10 cellular contexts compared by ENCODE assay signal in genomic region chr3:13220991-13221390, GRCh38.
DNase-seq lines count a peak whose midpoint lies in the region; ATAC-seq and TF ChIP-seq lines count a peak whose summit lies in the region.
"Had no signal": no experiment of that assay in that cellular context is flagged by ENCODE, and none has a peak within 500 bp of the region (broad histone marks: within the 10 kb centered on the region; RNA-seq: fewer than 3 reads in every experiment).

No MANE protein-coding gene starts in this region.

- H3K9ac ChIP-seq in IMR-90 (ENCODE audit: low read depth, low read length): no peak overlapping the region

- dilution Hi-C loops in IMR-90 (cut with HindIII; ENCODE audit: low sequenced_read_pairs, unreplicated experiment): no loop called here

- H4K5ac ChIP-seq in IMR-90 (ENCODE audit: low read depth, low read length): no peak overlapping the region

- TF ChIP-seq POLR2A in IMR-90 (IDR thresholded peaks at IDR 0.05; ENCODE audit: low read depth, low read length) (no peak), body of pancreas (IDR thresholded peaks at IDR 0.05) (no peak)

- intact Hi-C loops in left ventricle myocardium superior (cut with micrococcal nuclease) (no loop called here), IMR-90 (cut with micrococcal nuclease) (no loop called here), body of pancreas (cut with DNase I) (no loop called here)

- no peaks in the 10 kb centered on the region for H3K79me2 ChIP-seq in osteoblast (ENCODE audit: insufficient read depth, low read length)

- no peak overlapping the region for H2BK120ac ChIP-seq in IMR-90 (ENCODE audit: low read depth, low read length)

- H3K9me1 ChIP-seq in IMR-90 (ENCODE audit: insufficient read depth, low read length): no peaks in the 10 kb centered on the region

- H3K9me3 ChIP-seq in right atrium auricular region (no peaks in the 10 kb centered on the region), IMR-90 (ENCODE audit: control insufficient read depth, insufficient read depth, low read length) (no peaks in the 10 kb centered on the region), body of pancreas (no peaks in the 10 kb centered on the region), osteoblast (ENCODE audit: low read depth, low read length) (no peaks in the 10 kb centered on the region), BE2C (no peaks in the 10 kb centered on the region), HAP-1 (no peaks in the 10 kb centered on the region)

- H3K4me2 ChIP-seq in IMR-90 (ENCODE audit: low read depth, low read length) (no peak overlapping the region), osteoblast (ENCODE audit: insufficient read depth, low read length) (no peak overlapping the region)

- ATAC-seq in left ventricle myocardium superior: no peak
- ATAC-seq in IMR-90 (ENCODE audit: low read depth): no peak
- no peak for ATAC-seq in body of pancreas

- peak overlapping the region; percentile 16 for H2AK9ac ChIP-seq in IMR-90 (replicated peaks; ENCODE audit: low read depth, low read length, poor library complexity)

- 60% methylated on average over 1 of the region's 8 CpGs; no CpG with 5 or more reads in 1 of the 2 experiments for WGBS in IMR-90 (ENCODE audit: extremely low coverage in 2 of 2, insufficient read length in 1 of 2), 2 experiments
- WGBS in body of pancreas, 2 donors: 88 to 93% methylated on average over 5 to 6 of the region's 8 CpGs

- H3K27me3 ChIP-seq in right atrium auricular region (no peaks in the 10 kb centered on the region), IMR-90 (ENCODE audit: control insufficient read depth, insufficient read depth, low read length) (no peaks in the 10 kb centered on the region), body of pancreas (no peaks in the 10 kb centered on the region), osteoblast (ENCODE audit: insufficient read depth, low read length) (peaks cover 3% of the 10 kb centered on the region), BE2C (no peaks in the 10 kb centered on the region), HAP-1 (ENCODE audit: low read depth) (no peaks in the 10 kb centered on the region)

- no peak overlapping the region for H2BK20ac ChIP-seq in IMR-90 (ENCODE audit: low read depth, low read length)

- H3K23ac ChIP-seq in IMR-90 (ENCODE audit: low read depth, low read length): no peak overlapping the region

- H3K27ac ChIP-seq in right atrium auricular region (no peak overlapping the region), IMR-90 (ENCODE audit: insufficient read depth, low read length) (no peak overlapping the region), body of pancreas (peak overlapping the region in 3 of 4 donors; percentile 79 to 90 (median 88)), osteoblast (ENCODE audit: low read depth, low read length) (no peak overlapping the region)

- no peak overlapping the region for H4K91ac ChIP-seq in IMR-90 (ENCODE audit: insufficient read depth, low read depth, low read length)

- DNase-seq in left ventricle myocardium superior (peak; percentile 14), right atrium auricular region (ENCODE audit: low spot score) (no peak), IMR-90 (no peak), body of pancreas (no peak), osteoblast (ENCODE audit: insufficient read length, low spot score, missing footprints) (peak; percentile 41), BE2C (no peak), amniotic stem cell (lab: John Stamatoyannopoulos, UW) (no peak), HAP-1 (ENCODE audit: low spot score in 2 of 2) (no peak)
- DNase-seq: CD4-positive, CD25-positive, alpha-beta regulatory T cell; DMS 273 treated with DMSO at 0.1 percent for 48 hours had no signal

- no peak overlapping the region for H3K18ac ChIP-seq in IMR-90 (ENCODE audit: low read depth, low read length)

- TF ChIP-seq CTCF in right atrium auricular region (IDR thresholded peaks at IDR 0.05) (no peak), IMR-90 (conservative IDR thresholded peaks at IDR 0.05; ENCODE audit: low read depth, low read length) (no peak), body of pancreas (IDR thresholded peaks at IDR 0.05) (no peak), osteoblast (IDR thresholded peaks at IDR 0.05; ENCODE audit: extremely low read depth, low read depth, low read length) (no peak), BE2C (IDR thresholded peaks at IDR 0.05; ENCODE audit: low read depth, low read length) (no peak)

- H3K4me1 ChIP-seq in right atrium auricular region (peaks cover 0 to 9% of the 10 kb centered on the region in 2 donors), IMR-90 (ENCODE audit: control insufficient read depth, insufficient read depth, low read length) (no peaks in the 10 kb centered on the region), body of pancreas (peaks cover 41% of the 10 kb centered on the region), osteoblast (ENCODE audit: insufficient read depth, low read length) (no peaks in the 10 kb centered on the region), BE2C (no peaks in the 10 kb centered on the region), HAP-1 (no peaks in the 10 kb centered on the region)

- no peak overlapping the region for H3K4me3 ChIP-seq in right atrium auricular region
- no peak overlapping the region for H3K4me3 ChIP-seq in IMR-90 (ENCODE audit: insufficient read depth, low read depth, low read length)
- no peak overlapping the region for H3K4me3 ChIP-seq in body of pancreas
- H3K4me3 ChIP-seq in osteoblast (ENCODE audit: insufficient read depth, low read length): no peak overlapping the region
- no peak overlapping the region for H3K4me3 ChIP-seq in BE2C (ENCODE audit: low read depth, low read length)
- no peak overlapping the region for H3K4me3 ChIP-seq in HAP-1

- H2AK5ac ChIP-seq in IMR-90 (ENCODE audit: low read depth, low read length): no peak overlapping the region

- no peaks in the 10 kb centered on the region for H3K36me3 ChIP-seq in right atrium auricular region
- no peaks in the 10 kb centered on the region for H3K36me3 ChIP-seq in IMR-90 (ENCODE audit: control insufficient read depth, insufficient read depth, low read length)
- no peaks in the 10 kb centered on the region for H3K36me3 ChIP-seq in body of pancreas (replicated peaks in 1 of 2; ENCODE audit: insufficient read depth in 1 of 2, low read depth in 2 of 2)
- H3K36me3 ChIP-seq in osteoblast (ENCODE audit: insufficient read depth, low read length): no peaks in the 10 kb centered on the region
- H3K36me3 ChIP-seq in BE2C: no peaks in the 10 kb centered on the region
- H3K36me3 ChIP-seq in HAP-1 (replicated peaks): no peaks in the 10 kb centered on the region

- H3K14ac ChIP-seq in IMR-90 (replicated peaks; ENCODE audit: low read depth, low read length): no peak overlapping the region

- H2BK5ac ChIP-seq in IMR-90 (ENCODE audit: low read depth, low read length, poor library complexity, severe bottlenecking): no peak overlapping the region

- no peak for TF ChIP-seq RAD21 in IMR-90 (IDR thresholded peaks at IDR 0.05; ENCODE audit: low read length)

- CTCF ChIA-PET in IMR-90 (lab: Yijun Ruan, JAX): no interaction called here

- H4K20me1 ChIP-seq in IMR-90 (ENCODE audit: insufficient read depth, low read length) (no peaks in the 10 kb centered on the region), osteoblast (ENCODE audit: insufficient read depth, low read length) (no peaks in the 10 kb centered on the region)

- H4K8ac ChIP-seq in IMR-90 (ENCODE audit: low read depth in 2 of 2, low read length in 2 of 2): no peak overlapping the region

- POLR2A ChIA-PET in IMR-90 (lab: Charles Lee; ENCODE audit: unreplicated experiment): no interaction called here

- no peaks in the 10 kb centered on the region for H3K79me1 ChIP-seq in IMR-90 (ENCODE audit: low read depth in 1 of 2, low read length in 2 of 2)

- H3K4ac ChIP-seq in IMR-90 (ENCODE audit: low read depth, low read length): no peak overlapping the region

- H3K56ac ChIP-seq in IMR-90 (ENCODE audit: extremely low read depth, insufficient read depth, low read length): no peak overlapping the region

- no peak overlapping the region for H2AFZ ChIP-seq in IMR-90 (replicated peaks; ENCODE audit: low read length, poor library complexity)
- H2AFZ ChIP-seq in osteoblast (ENCODE audit: low read length): no peak overlapping the region

- no TSS peak for BruUV-seq in IMR-90 (replicated peaks; lab: Mats Ljungman, UMichigan)

- in situ Hi-C loops in IMR-90 (cut with MboI; ENCODE audit: low sequenced_read_pairs): no loop called here
- in situ Hi-C loops in HAP-1 (cut with MboI; ENCODE audit: low sequenced_read_pairs): no loop called here

- H2BK15ac ChIP-seq in IMR-90 (ENCODE audit: low read depth, low read length): no peak overlapping the region

TF ChIP-seq in IMR-90, 13 proteins besides CTCF, POLR2A, EP300 and RAD21 (continues in another document):
- no peak for TF ChIP-seq MAFK (IDR thresholded peaks at IDR 0.05; ENCODE audit: low read depth, low read length)
- no peak for TF ChIP-seq NFE2L2 (IDR thresholded peaks at IDR 0.05; ENCODE audit: low read depth, low read length)
- TF ChIP-seq CEBPB (IDR thresholded peaks at IDR 0.05; ENCODE audit: low read depth, low read length): no peak
- TF ChIP-seq CHD1 (IDR thresholded peaks at IDR 0.05; ENCODE audit: low read depth, low read length): no peak
- TF ChIP-seq USF2 (IDR thresholded peaks at IDR 0.05; ENCODE audit: low read depth, low read length): no peak
- TF ChIP-seq MAZ (IDR thresholded peaks at IDR 0.05; ENCODE audit: borderline replicate concordance, low read depth, low read length): no peak
- no peak for TF ChIP-seq MXI1 (IDR thresholded peaks at IDR 0.05; ENCODE audit: borderline replicate concordance, low read depth, low read length)
- TF ChIP-seq ELK1 (IDR thresholded peaks at IDR 0.05; ENCODE audit: borderline replicate concordance, low read depth, low read length): no peak
- TF ChIP-seq SMC3 (IDR thresholded peaks at IDR 0.05; ENCODE audit: low read depth, low read length): no peak
- TF ChIP-seq BHLHE40 (IDR thresholded peaks at IDR 0.05; ENCODE audit: low read depth, low read length): no peak
- no peak for TF ChIP-seq RFX5 (IDR thresholded peaks at IDR 0.05; ENCODE audit: low read depth, low read length)

Comparison
In these comparisons a context has a peak if more than half of its experiments do, and no peak if none do; other contexts are left out.
1. DNase-seq: peak in left ventricle myocardium superior (single experiment) and osteoblast (single experiment); none in right atrium auricular region (single experiment), IMR-90 (single experiment), body of pancreas (0 of 4), BE2C (single experiment), amniotic stem cell (single experiment) and HAP-1 (0 of 2).
2. H3K27ac ChIP-seq: peak in body of pancreas (3 of 4); none in right atrium auricular region (0 of 2), IMR-90 (single experiment) and osteoblast (single experiment).